Comparison of ENCODE assay signal across 22 cellular contexts in the genomic region with DNA sequence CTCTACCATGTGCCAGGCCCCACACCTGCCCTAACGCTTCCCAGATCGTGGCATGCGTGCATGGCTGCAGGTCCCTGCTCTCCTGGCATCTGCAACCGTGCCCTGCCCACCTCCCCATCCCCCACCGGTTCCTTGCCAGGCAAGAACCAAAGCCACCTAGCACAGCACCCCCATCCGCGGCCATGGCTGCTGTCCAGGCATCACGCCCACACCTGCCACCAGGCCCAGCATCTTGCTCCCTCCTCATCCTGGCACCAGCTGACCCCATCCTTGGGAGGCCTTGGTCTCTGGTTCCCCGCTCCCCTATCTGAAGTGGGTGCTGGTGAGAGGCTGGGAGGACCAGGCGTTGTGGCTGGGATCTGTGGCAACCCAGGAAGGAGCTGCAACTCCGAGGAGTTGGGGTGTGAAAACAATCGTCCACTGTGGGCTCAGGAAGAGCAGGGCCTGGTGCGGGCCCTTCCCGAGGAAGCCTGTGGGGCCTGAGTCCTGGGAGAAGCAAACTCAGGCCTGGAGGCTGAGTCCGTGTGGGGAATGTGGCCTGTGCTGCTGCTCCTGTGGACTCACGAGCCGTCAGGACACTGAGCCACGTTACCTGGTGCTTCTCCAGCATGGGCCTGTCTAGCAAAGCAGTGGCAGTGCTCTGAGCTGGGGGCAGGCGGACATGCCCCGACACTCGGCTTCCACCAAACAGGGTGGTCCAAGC.
"Had no signal": no experiment of that assay in that cellular context is flagged by ENCODE, and none has a peak within 500 bp of the region (broad histone marks: within the 10 kb centered on the region; RNA-seq: fewer than 3 reads in every experiment).

No MANE protein-coding gene starts in this region.

- H3K27me3 Mint-ChIP-seq: natural killer cell treated with Interleukin-12 subunit alpha and Interleukin-12 subunit beta and Interleukin-15 and Interleukin-18, amount 100 ng/mL, for 72 hours had no signal

- H3K9me3 ChIP-seq: mucosa of descending colon, psoas muscle, suprapubic skin, vagina had no signal

- H3K4me3 Mint-ChIP-seq: mesothelial cell of epicardium; naive B cell; natural killer cell treated with Interleukin-12 subunit alpha and Interleukin-12 subunit beta and Interleukin-15 and Interleukin-18, amount 100 ng/mL, for 72 hours; neural crest cell; stimulated activated naive CD8-positive, alpha-beta T cell treated with anti-CD3 and anti-CD28 coated beads, Interleukin-15, amount 100 ng/mL, for 72 hours had no signal

- H3K4me3 ChIP-seq: dorsolateral prefrontal cortex, mucosa of descending colon, psoas muscle, suprapubic skin, vagina had no signal

- H3K27ac Mint-ChIP-seq: mesothelial cell of epicardium; naive B cell; natural killer cell treated with Interleukin-12 subunit alpha and Interleukin-12 subunit beta and Interleukin-15 and Interleukin-18, amount 100 ng/mL, for 72 hours had no signal

- H3K27ac ChIP-seq: dorsolateral prefrontal cortex, psoas muscle, suprapubic skin, vagina had no signal

- H3K36me3 Mint-ChIP-seq: mesothelial cell of epicardium; naive B cell; natural killer cell treated with Interleukin-12 subunit alpha and Interleukin-12 subunit beta and Interleukin-15 and Interleukin-18, amount 100 ng/mL, for 72 hours had no signal

- H3K36me3 ChIP-seq: suprapubic skin, vagina had no signal

- ATAC-seq: left lobe of liver; mucosa of descending colon; psoas muscle; right cardiac atrium; stimulated activated naive CD8-positive, alpha-beta T cell treated with anti-CD3 and anti-CD28 coated beads, Interleukin-15, amount 100 ng/mL, for 72 hours had no signal

- DNase-seq: dorsolateral prefrontal cortex; effector CD4-positive, alpha-beta T cell; hypothalamus; mesenchymal stem cell; mucosa of descending colon; naive B cell; psoas muscle; small intestine; stimulated activated CD4-positive, alpha-beta T cell treated with anti-CD3 and anti-CD28 coated beads, Interleukin-12 subunit alpha, Interleukin-12 subunit beta, amount 100 ng/mL, for 4 hours; stimulated activated CD4-positive, alpha-beta T cell treated with anti-CD3 and anti-CD28 coated beads, Interleukin-1b, Interleukin-23, amount 100 ng/mL, for 48 hours; stimulated activated CD4-positive, alpha-beta T cell treated with anti-CD3 and anti-CD28 coated beads, Interleukin-4, amount 100 ng/mL, for 1 hour; stimulated activated CD8-positive, alpha-beta memory T cell treated with anti-CD3 and anti-CD28 coated beads, Interleukin-4, amount 100 ng/mL, for 48 hours; stimulated activated naive CD4-positive, alpha-beta T cell; stimulated activated naive CD8-positive, alpha-beta T cell treated with anti-CD3 and anti-CD28 coated beads, Interleukin-15, amount 100 ng/mL, for 72 hours; trophoblast cell had no signal

- H3K9me3 Mint-ChIP-seq: mesothelial cell of epicardium; natural killer cell treated with Interleukin-12 subunit alpha and Interleukin-12 subunit beta and Interleukin-15 and Interleukin-18, amount 100 ng/mL, for 72 hours; neural crest cell; stimulated activated naive CD8-positive, alpha-beta T cell treated with anti-CD3 and anti-CD28 coated beads, Interleukin-15, amount 100 ng/mL, for 72 hours had no signal

- H3K27me3 ChIP-seq: dorsolateral prefrontal cortex, suprapubic skin, vagina had no signal

- H3K4me1 ChIP-seq: psoas muscle, suprapubic skin, vagina had no signal

- H3K4me1 Mint-ChIP-seq: mesothelial cell of epicardium; naive B cell; stimulated activated naive CD8-positive, alpha-beta T cell treated with anti-CD3 and anti-CD28 coated beads, Interleukin-15, amount 100 ng/mL, for 72 hours had no signal
